ENCODE assay signal across 1 cellular context in genomic region chr6:36423101-36423824, GRCh38.
A peak's percentile ranks its signal among the peaks of the same experiment; 100 is the strongest.
TF ChIP-seq lines count a peak whose summit lies in the region.

No MANE protein-coding gene starts in this region.

TF ChIP-seq in HepG2, 621 proteins besides CTCF, POLR2A, EP300 and RAD21 (continued from another document and continues in another):
- TF ChIP-seq ISX (CRISPR knock-in tag; conservative IDR thresholded peaks at IDR 0.05), result no peak
- no peak for TF ChIP-seq ZNF850 (CRISPR knock-in tag; conservative IDR thresholded peaks at IDR 0.05)
- peak; percentile 65 for TF ChIP-seq GATAD1 (CRISPR knock-in tag; IDR thresholded peaks at IDR 0.05)
- TF ChIP-seq ZHX2 (IDR thresholded peaks at IDR 0.05; ENCODE audit: low read depth), result 0 out of 2 replicates have a peak, but pooled peaks have one; percentile 27
- no peak for TF ChIP-seq ZHX2 (CRISPR knock-in tag; IDR thresholded peaks at IDR 0.05; ENCODE audit: borderline replicate concordance)
- TF ChIP-seq FOXO1 (CRISPR knock-in tag; IDR thresholded peaks at IDR 0.05), result peak; percentile 49; the same call in 1 of the 2 replicates
- TF ChIP-seq GTF3A (CRISPR knock-in tag; conservative IDR thresholded peaks at IDR 0.05), result no peak
- TF ChIP-seq ZNF101 (CRISPR knock-in tag; IDR thresholded peaks at IDR 0.05; ENCODE audit: borderline replicate concordance, low read depth), result no peak
- 0 out of 2 replicates have a peak, but pooled peaks have one; percentile 29 for TF ChIP-seq ZFAT (CRISPR knock-in tag; conservative IDR thresholded peaks at IDR 0.05)
- no peak for TF ChIP-seq MEIS1 (CRISPR knock-in tag; IDR thresholded peaks at IDR 0.05; ENCODE audit: borderline replicate concordance)
- TF ChIP-seq ZNF598 (CRISPR knock-in tag; IDR thresholded peaks at IDR 0.05; ENCODE audit: borderline replicate concordance), result peak; percentile 59; the same call in 1 of the 2 replicates
- TF ChIP-seq TCF12 (IDR thresholded peaks at IDR 0.05), result no peak
- TF ChIP-seq TCF12 (CRISPR knock-in tag; IDR thresholded peaks at IDR 0.05), result no peak
- no peak for TF ChIP-seq ZNF441 (CRISPR knock-in tag; IDR thresholded peaks at IDR 0.05; ENCODE audit: borderline replicate concordance)
- TF ChIP-seq MYNN (CRISPR knock-in tag; IDR thresholded peaks at IDR 0.05; ENCODE audit: low read depth), result peak; percentile 98
- no peak for TF ChIP-seq MAFG (CRISPR knock-in tag; IDR thresholded peaks at IDR 0.05)
- peak; percentile 68; the same call in 1 of the 2 replicates for TF ChIP-seq ZNF839 (CRISPR knock-in tag; IDR thresholded peaks at IDR 0.05; ENCODE audit: borderline replicate concordance)
- no peak; the same call in 1 of the 2 replicates for TF ChIP-seq ZNF644 (CRISPR knock-in tag; IDR thresholded peaks at IDR 0.05; ENCODE audit: low read depth)
- TF ChIP-seq THAP8 (CRISPR knock-in tag; IDR thresholded peaks at IDR 0.05; ENCODE audit: borderline replicate concordance), result no peak; the same call in 1 of the 2 replicates
- TF ChIP-seq AGO1 (IDR thresholded peaks at IDR 0.05; ENCODE audit: low read depth, low read length, poor library complexity, severe bottlenecking), result peak; percentile 63
- TF ChIP-seq CERS6 (CRISPR knock-in tag; IDR thresholded peaks at IDR 0.05), result no peak
- TF ChIP-seq DMTF1 (CRISPR knock-in tag; IDR thresholded peaks at IDR 0.05), result no peak
- TF ChIP-seq ZNF558 (CRISPR knock-in tag; IDR thresholded peaks at IDR 0.05; ENCODE audit: borderline replicate concordance), result peak; percentile 74; the same call in 1 of the 2 replicates
- peak; percentile 39 for TF ChIP-seq DMAP1 (CRISPR knock-in tag; IDR thresholded peaks at IDR 0.05)
- TF ChIP-seq HOMEZ (CRISPR knock-in tag; IDR thresholded peaks at IDR 0.05; ENCODE audit: low read depth), result peak; percentile 70; the same call in 1 of the 2 replicates
- TF ChIP-seq ZNF326 (CRISPR knock-in tag; IDR thresholded peaks at IDR 0.05; ENCODE audit: borderline replicate concordance), result no peak
- no peak for TF ChIP-seq ZNF782 (CRISPR knock-in tag; IDR thresholded peaks at IDR 0.05; ENCODE audit: borderline replicate concordance)
- TF ChIP-seq ZBTB25 (CRISPR knock-in tag; IDR thresholded peaks at IDR 0.05), result no peak
- TF ChIP-seq PHF21A (CRISPR knock-in tag; IDR thresholded peaks at IDR 0.05), result peak; percentile 96
- TF ChIP-seq PAXIP1 (CRISPR knock-in tag; conservative IDR thresholded peaks at IDR 0.05), result peak; percentile 63
- TF ChIP-seq ZNF44 (CRISPR knock-in tag; IDR thresholded peaks at IDR 0.05), result 0 out of 2 replicates have a peak, but pooled peaks have one; percentile 64
- TF ChIP-seq DNMT1 (CRISPR knock-in tag; IDR thresholded peaks at IDR 0.05), result peak; percentile 73; the same call in 1 of the 2 replicates
- TF ChIP-seq U2AF1 (optimal IDR thresholded peaks at IDR 0.05; ENCODE audit: low read depth, low read length), result peak; percentile 76
- no peak for TF ChIP-seq NONO (IDR thresholded peaks at IDR 0.05)
- peak; percentile 85 for TF ChIP-seq NONO (CRISPR knock-in tag; conservative IDR thresholded peaks at IDR 0.05)
- TF ChIP-seq ETS1 (CRISPR knock-in tag; IDR thresholded peaks at IDR 0.05), result no peak
